8 cellular contexts compared by ENCODE assay signal in genomic region chr16:75148311-75149195, GRCh38. TPM values are rescaled to one million over a fixed set of nuclear protein-coding genes. Genes with fewer than 3 reads are reported as not detected.
DNase-seq lines count a peak whose midpoint lies in the region; ATAC-seq and TF ChIP-seq lines count a peak whose summit lies in the region.

ZFP1 (plus strand) TSS chr16:75148524; CDS start chr16:75152952, 4,428 bp downstream.

- H3K27me3 Mint-ChIP-seq in CD14-positive monocyte (ENCODE audit: low read depth in 3 of 3), result peaks cover 3 to 5% (median 4%) of the 10 kb centered on the region in 3 donors
- H3K27me3 Mint-ChIP-seq in activated CD4-positive, alpha-beta T cell treated with anti-CD3 and anti-CD28 coated beads, Interleukin-2, amount 10 ng/mL, durations not matched to agents 7 days and 5 days, result no peaks in the 10 kb centered on the region

- peak within 1 kb of the TSS in 6 of 7 donors; percentile 44 to 69 (median 50) for H3K27ac Mint-ChIP-seq in CD14-positive monocyte
- peak within 1 kb of the TSS; percentile 85 for H3K27ac Mint-ChIP-seq in activated CD4-positive, alpha-beta T cell treated with anti-CD3 and anti-CD28 coated beads, Interleukin-2, amount 10 ng/mL, durations not matched to agents 7 days and 5 days

- peaks cover 8% of the 10 kb centered on the region for H3K4me1 Mint-ChIP-seq in CD14-positive monocyte
- peaks cover 15% of the 10 kb centered on the region for H3K4me1 Mint-ChIP-seq in activated CD4-positive, alpha-beta T cell treated with anti-CD3 and anti-CD28 coated beads, Interleukin-2, amount 10 ng/mL, durations not matched to agents 7 days and 5 days

- peak within 1 kb of the TSS; percentile 78 to 82 for H3K4me3 Mint-ChIP-seq in CD14-positive monocyte
- peak within 1 kb of the TSS; percentile 82 for H3K4me3 Mint-ChIP-seq in activated CD4-positive, alpha-beta T cell treated with anti-CD3 and anti-CD28 coated beads, Interleukin-2, amount 10 ng/mL, durations not matched to agents 7 days and 5 days

- DNase-seq in CD14-positive monocyte (ENCODE audit: low spot score) (peak; percentile 88), NCI-H748 (lab: John Stamatoyannopoulos, UW; ENCODE audit: unreplicated experiment) (peak; percentile 91), dedifferentiated amniotic fluid mesenchymal stem cell (ENCODE audit: extremely low spot score) (peak; percentile 91), left lobe of liver (ENCODE audit: low spot score) (peak; percentile 92)
- peak; percentile 94 for DNase-seq in activated CD4-positive, alpha-beta T cell treated with anti-CD3 and anti-CD28 coated beads, Interleukin-2, amount 10 ng/mL, durations not matched to agents 7 days and 5 days
- DNase-seq in stimulated activated CD4-positive, alpha-beta T cell treated with anti-CD3 and anti-CD28 coated beads, Interleukin-2, amount 100 ng/mL, for 24 hours, result peak; percentile 95 to 96

- POLR2A ChIA-PET in activated CD4-positive, alpha-beta T cell treated with anti-CD3 and anti-CD28 coated beads, Interleukin-2, amount 10 ng/mL, durations not matched to agents 7 days and 5 days (lab: Charles Lee), result no interaction called here

- no peak for TF ChIP-seq CTCF in CD14-positive monocyte (IDR thresholded peaks at IDR 0.05)

- ATAC-seq in GM19395 (IDR thresholded peaks at IDR 0.05; ENCODE audit: unreplicated experiment) (peak; percentile 83), HG03558 (IDR thresholded peaks at IDR 0.05; ENCODE audit: extremely low read depth, unreplicated experiment) (peak; percentile 63), left lobe of liver (peak; percentile 92)

- peaks cover 4 to 15% of the 10 kb centered on the region in 2 donors for H3K36me3 Mint-ChIP-seq in CD14-positive monocyte
- H3K36me3 Mint-ChIP-seq in activated CD4-positive, alpha-beta T cell treated with anti-CD3 and anti-CD28 coated beads, Interleukin-2, amount 10 ng/mL, durations not matched to agents 7 days and 5 days (ENCODE audit: low read depth), result peaks cover 32% of the 10 kb centered on the region

- H3K9me3 Mint-ChIP-seq in CD14-positive monocyte, result peaks cover 17 to 38% (median 26%) of the 10 kb centered on the region in 7 donors
- peaks cover 29% of the 10 kb centered on the region for H3K9me3 Mint-ChIP-seq in activated CD4-positive, alpha-beta T cell treated with anti-CD3 and anti-CD28 coated beads, Interleukin-2, amount 10 ng/mL, durations not matched to agents 7 days and 5 days

- intact Hi-C loops in CD14-positive monocyte (cut with micrococcal nuclease), result no loop called here

- CTCF ChIA-PET in activated CD4-positive, alpha-beta T cell treated with anti-CD3 and anti-CD28 coated beads, Interleukin-2, amount 10 ng/mL, durations not matched to agents 7 days and 5 days (lab: Charles Lee), result interaction anchor here (0.5 to 0.6 kb wide), 2 partner anchors 41 to 133 kb away, joined by 3 to 4 read pairs; no protein-coding TSS in a partner anchor

RNA-seq across cellular contexts. Expression of gene ZFP1, which starts in this region (rescaled TPM):
- 1 to 10 TPM; 3.4 to 4.0 TPM for polyA plus RNA-seq in CD14-positive monocyte
- total RNA-seq in activated CD4-positive, alpha-beta T cell treated with anti-CD3 and anti-CD28 coated beads, Interleukin-2, amount 10 ng/mL, durations not matched to agents 7 days and 5 days, result 10 to 100 TPM; 11.4 to 13.1 TPM
- total RNA-seq in left lobe of liver, result 16.8 TPM

Comparison
In these comparisons a context has a peak if more than half of its experiments do, and no peak if none do; other contexts are left out.
1. Peak in every context shown above with its lines: DNase-seq and ATAC-seq.